ENCODE assay signal across 10 cellular contexts in genomic region chr20:57211949-57212889, GRCh38. TPM values are rescaled to one million over a fixed set of nuclear protein-coding genes. Genes with fewer than 3 reads are reported as not detected.
DNase-seq lines count a peak whose midpoint lies in the region; ATAC-seq and TF ChIP-seq lines count a peak whose summit lies in the region.
"Had no signal": no experiment of that assay in that cellular context is flagged by ENCODE, and none has a peak within 500 bp of the region (broad histone marks: within the 10 kb centered on the region; RNA-seq: fewer than 3 reads in every experiment).

No MANE protein-coding gene starts in this region.

- in situ Hi-C loops in Panc1 (cut with HindIII; ENCODE audit: low pct_unique_long_range_greater_than_20kb, low sequenced_read_pairs), result no loop called here

- CTCF ChIA-PET in Panc1 (lab: Charles Lee), result no interaction called here

- H3K4me1 ChIP-seq in Panc1 (ENCODE audit: control insufficient read depth, insufficient read depth, low read length), result peaks cover 12% of the 10 kb centered on the region
- H3K4me1 ChIP-seq in ovary (ENCODE audit: insufficient read depth), result no peaks in the 10 kb centered on the region

- H3K27ac ChIP-seq in Panc1 (ENCODE audit: low read length) (peak overlapping the region; percentile 7), ovary (no peak overlapping the region)
- H3K27ac ChIP-seq: SK-N-MC had no signal

- intact Hi-C loops in Panc1 (cut with micrococcal nuclease; ENCODE audit: unreplicated experiment), result no loop called here
- intact Hi-C loops in ovary (cut with DNase I), result no loop called here

- 45 to 48% (median 47%) methylated on average over 38 of the region's 38 CpGs for WGBS in ovary, 3 donors

- TF ChIP-seq CTCF in Panc1 (IDR thresholded peaks at IDR 0.05), result no peak
- no peak for TF ChIP-seq CTCF in fibroblast of the aortic adventitia (IDR thresholded peaks at IDR 0.05; ENCODE audit: insufficient read depth, low read length)
- TF ChIP-seq CTCF in ovary (IDR thresholded peaks at IDR 0.05), result no peak

- H3K4me3 Mint-ChIP-seq in stimulated activated naive B cell treated with anti-CD40 and anti-IgM and Interleukin-4, amounts not matched to agents 10 μg/mL and 1 μg/mL and 100 μg/mL, for 72 hours, result no peak overlapping the region
- H3K4me3 Mint-ChIP-seq in stimulated activated effector memory CD8-positive, alpha-beta T cell treated with anti-CD3 and anti-CD28 coated beads, Interleukin-12 subunit alpha, Interleukin-12 subunit beta, amount 100 ng/mL, for 72 hours, result no peak overlapping the region

- peaks cover 3% of the 10 kb centered on the region; the same call in 1 of the 2 replicates for H3K9me3 ChIP-seq in Panc1 (ENCODE audit: control insufficient read depth, insufficient read depth, low read depth, low read length)
- no peaks in the 10 kb centered on the region for H3K9me3 ChIP-seq in ovary

- TF ChIP-seq POLR2A in ovary (IDR thresholded peaks at IDR 0.05), result no peak

- TF ChIP-seq EP300 in ovary (IDR thresholded peaks at IDR 0.05), result no peak

- H3K27me3 Mint-ChIP-seq in stimulated activated naive B cell treated with anti-CD40 and anti-IgM and Interleukin-4, amounts not matched to agents 10 μg/mL and 1 μg/mL and 100 μg/mL, for 72 hours, result peaks cover 8 to 26% of the 10 kb centered on the region in 2 donors

- BruUV-seq in Panc1 (replicated peaks; lab: Mats Ljungman, UMichigan), result no TSS peak

- H3K27ac Mint-ChIP-seq in stimulated activated naive B cell treated with anti-CD40 and anti-IgM and Interleukin-4, amounts not matched to agents 10 μg/mL and 1 μg/mL and 100 μg/mL, for 72 hours, result no peak overlapping the region
- H3K27ac Mint-ChIP-seq in stimulated activated effector memory CD8-positive, alpha-beta T cell treated with anti-CD3 and anti-CD28 coated beads, Interleukin-12 subunit alpha, Interleukin-12 subunit beta, amount 100 ng/mL, for 72 hours, result no peak overlapping the region

- H3K4me1 Mint-ChIP-seq in stimulated activated naive B cell treated with anti-CD40 and anti-IgM and Interleukin-4, amounts not matched to agents 10 μg/mL and 1 μg/mL and 100 μg/mL, for 72 hours, result peaks cover 0 to 1% of the 10 kb centered on the region in 2 donors
- H3K4me1 Mint-ChIP-seq in stimulated activated effector memory CD8-positive, alpha-beta T cell treated with anti-CD3 and anti-CD28 coated beads, Interleukin-12 subunit alpha, Interleukin-12 subunit beta, amount 100 ng/mL, for 72 hours, result peaks cover 6% of the 10 kb centered on the region

- POLR2A ChIA-PET in Panc1 (lab: Charles Lee), result no interaction called here

- H3K27me3 ChIP-seq in Panc1 (ENCODE audit: control insufficient read depth, insufficient read depth, low read length), result no peaks in the 10 kb centered on the region
- H3K27me3 ChIP-seq in ovary, result no peaks in the 10 kb centered on the region

- H3K36me3 ChIP-seq in Panc1 (ENCODE audit: control insufficient read depth, insufficient read depth, low read length) (no peaks in the 10 kb centered on the region), ovary (no peaks in the 10 kb centered on the region)

- peak; percentile 99 for ATAC-seq in Panc1
- no peak for ATAC-seq in stimulated activated naive B cell treated with anti-CD40 and anti-IgM and Interleukin-4, amounts not matched to agents 10 μg/mL and 1 μg/mL and 100 μg/mL, for 72 hours (replicated peaks)
- no peak for ATAC-seq in GM19455 (IDR thresholded peaks at IDR 0.05; ENCODE audit: unreplicated experiment)
- ATAC-seq in stimulated activated effector memory CD8-positive, alpha-beta T cell treated with anti-CD3 and anti-CD28 coated beads, Interleukin-12 subunit alpha, Interleukin-12 subunit beta, amount 100 ng/mL, for 72 hours, result no peak

- H3K9me3 Mint-ChIP-seq in stimulated activated naive B cell treated with anti-CD40 and anti-IgM and Interleukin-4, amounts not matched to agents 10 μg/mL and 1 μg/mL and 100 μg/mL, for 72 hours, result peaks cover 0 to under 1% of the 10 kb centered on the region in 2 donors
- no peaks in the 10 kb centered on the region for H3K9me3 Mint-ChIP-seq in stimulated activated effector memory CD8-positive, alpha-beta T cell treated with anti-CD3 and anti-CD28 coated beads, Interleukin-12 subunit alpha, Interleukin-12 subunit beta, amount 100 ng/mL, for 72 hours

- no peaks in the 10 kb centered on the region for H3K36me3 Mint-ChIP-seq in stimulated activated naive B cell treated with anti-CD40 and anti-IgM and Interleukin-4, amounts not matched to agents 10 μg/mL and 1 μg/mL and 100 μg/mL, for 72 hours
- no peaks in the 10 kb centered on the region for H3K36me3 Mint-ChIP-seq in stimulated activated effector memory CD8-positive, alpha-beta T cell treated with anti-CD3 and anti-CD28 coated beads, Interleukin-12 subunit alpha, Interleukin-12 subunit beta, amount 100 ng/mL, for 72 hours

- DNase-seq in DMS79 (lab: John Stamatoyannopoulos, UW) (peak; percentile 71), Panc1 (ENCODE audit: low read depth, low spot score) (no peak), fibroblast of the aortic adventitia (ENCODE audit: low read depth) (peak; percentile 72), ovary (peak; percentile 24 to 67 (median 42)), NCI-H446 treated with DMSO at 0.1 percent for 48 hours (lab: John Stamatoyannopoulos, UW) (no peak)
- no peak for DNase-seq in stimulated activated naive B cell treated with anti-CD40 and anti-IgM and Interleukin-4, amounts not matched to agents 10 μg/mL and 1 μg/mL and 100 μg/mL, for 72 hours
- DNase-seq in stimulated activated effector memory CD8-positive, alpha-beta T cell treated with anti-CD3 and anti-CD28 coated beads, Interleukin-12 subunit alpha, Interleukin-12 subunit beta, amount 100 ng/mL, for 72 hours (ENCODE audit: low spot score in 2 of 2), result no peak

- H3K4me3 ChIP-seq in Panc1 (ENCODE audit: low read depth in 2 of 2, low read length in 2 of 2), result peak overlapping the region in 1 of 2 experiments; percentile 23; a peak in 2 of 4 replicates
- no peak overlapping the region for H3K4me3 ChIP-seq in fibroblast of the aortic adventitia (ENCODE audit: low read depth, low read length)
- H3K4me3 ChIP-seq in ovary, result no peak overlapping the region
- H3K4me3 ChIP-seq: SK-N-MC had no signal

RNA-seq across cellular contexts. Expression of gene BMP7, which starts 54.2 kb away (rescaled TPM):
- total RNA-seq in Panc1 (2021; ENCODE audit: unreplicated experiment), result 11.5 TPM
- 13.0 TPM for polyA plus RNA-seq in Panc1 (2012; ENCODE audit: insufficient read length)
- total RNA-seq in fibroblast of the aortic adventitia (ENCODE audit: low replicate concordance), result not detected in 2 replicates
- 10 to 100 TPM in 1 of 7 donors, 1 to 10 TPM in 3, under 1 TPM in 3; 0.15 to 19.4 (median 1.3) TPM for total RNA-seq in ovary
- polyA plus RNA-seq in ovary, result under 1 TPM; 0.07 to 0.42 TPM
- total RNA-seq: endothelial cell of umbilical vein had no signal
- polyA plus RNA-seq: endothelial cell of umbilical vein had no signal

Comparison
In these comparisons a context has a peak if more than half of its experiments do, and no peak if none do; other contexts are left out.
1. DNase-seq: peak in DMS79 (single experiment), fibroblast of the aortic adventitia (single experiment) and ovary (5 of 5); none in Panc1 (single experiment), NCI-H446 treated with DMSO at 0.1 percent for 48 hours (single experiment), stimulated activated naive B cell treated with anti-CD40 and anti-IgM and Interleukin-4, amounts not matched to agents 10 μg/mL and 1 μg/mL and 100 μg/mL, for 72 hours (single experiment) and stimulated activated effector memory CD8-positive, alpha-beta T cell treated with anti-CD3 and anti-CD28 coated beads, Interleukin-12 subunit alpha, Interleukin-12 subunit beta, amount 100 ng/mL, for 72 hours (0 of 2).